ENCODE assay signal across 18 cellular contexts in genomic region chr16:3536851-3537250, GRCh38. TPM values are rescaled to one million over a fixed set of nuclear protein-coding genes. Genes with fewer than 3 reads are reported as not detected.
DNase-seq lines count a peak whose midpoint lies in the region; ATAC-seq and TF ChIP-seq lines count a peak whose summit lies in the region.
"Had no signal": no experiment of that assay in that cellular context is flagged by ENCODE, and none has a peak within 500 bp of the region (broad histone marks: within the 10 kb centered on the region; RNA-seq: fewer than 3 reads in every experiment).

No MANE protein-coding gene starts in this region.

- peak overlapping the region in 2 of 3 experiments; percentile 10 to 32 for H3K4me3 Mint-ChIP-seq in nephron
- H3K4me3 Mint-ChIP-seq: activated T-helper 1 cell treated with anti-CD3 and anti-CD28 coated beads, Interleukin-12 subunit alpha, Interleukin-12 subunit beta, Interleukin-2, Interleukin-4 antibody, amounts not matched to agents 30 ng/mL and 10 ng/mL and 1 ng/mL, durations not matched to agents 14 hours and 24 hours and 36 hours; mesothelial cell of epicardium; T-helper 1 cell treated with Interleukin-12 subunit alpha and Interleukin-12 subunit beta and Interleukin-4 antibody, amounts not matched to agents 30 μg/mL and 1 μg/mL, for 36 hours had no signal

- in situ Hi-C loops in Panc1 (cut with HindIII; ENCODE audit: low pct_unique_long_range_greater_than_20kb, low sequenced_read_pairs): no loop called here

- peaks cover 41% of the 10 kb centered on the region for H3K4me1 Mint-ChIP-seq in nephron
- H3K4me1 Mint-ChIP-seq: mesothelial cell of epicardium had no signal

- H3K27ac ChIP-seq in Panc1 (ENCODE audit: low read length): no peak overlapping the region
- H3K27ac ChIP-seq: BLaER1 treated with 17β-estradiol and CSF1 and Interleukin-3, amounts not matched to agents 10 nM and 100 nM; dorsolateral prefrontal cortex; prostate gland had no signal

- ATAC-seq in Panc1 (no peak), HG02642 (IDR thresholded peaks at IDR 0.05; ENCODE audit: poor library complexity, unreplicated experiment) (no peak), GM21381 (IDR thresholded peaks at IDR 0.05; ENCODE audit: unreplicated experiment) (no peak)

- H3K9me3 ChIP-seq in Panc1 (ENCODE audit: control insufficient read depth, insufficient read depth, low read depth, low read length): no peaks in the 10 kb centered on the region
- H3K9me3 ChIP-seq: BLaER1 treated with 17β-estradiol and CSF1 and Interleukin-3, amounts not matched to agents 10 nM and 100 nM; prostate gland had no signal

- DNase-seq in Ammon's horn (ENCODE audit: low spot score): peak; percentile 38
- no peak for DNase-seq in Panc1 (ENCODE audit: low read depth, low spot score)
- peak; percentile 67 for DNase-seq in fibroblast of villous mesenchyme (ENCODE audit: low read depth)
- DNase-seq in GM10248 (ENCODE audit: extremely low spot score): no peak
- DNase-seq in H7: no peak
- DNase-seq: activated CD4-positive, alpha-beta T cell treated with anti-CD3 and anti-CD28 coated beads, Interleukin-2, amount 50 U/mL, for 1 hour; DND-41; dorsolateral prefrontal cortex; NCI-H2081 had no signal

- no peaks in the 10 kb centered on the region for H3K9me3 Mint-ChIP-seq in nephron
- H3K9me3 Mint-ChIP-seq: activated T-helper 1 cell treated with anti-CD3 and anti-CD28 coated beads, Interleukin-12 subunit alpha, Interleukin-12 subunit beta, Interleukin-2, Interleukin-4 antibody, amounts not matched to agents 30 ng/mL and 10 ng/mL and 1 ng/mL, durations not matched to agents 14 hours and 24 hours and 36 hours; mesothelial cell of epicardium; T-helper 1 cell treated with Interleukin-12 subunit alpha and Interleukin-12 subunit beta and Interleukin-4 antibody, amounts not matched to agents 30 μg/mL and 1 μg/mL, for 36 hours had no signal

- peak overlapping the region; percentile 36 to 82 (median 82) for H3K27ac Mint-ChIP-seq in nephron
- H3K27ac Mint-ChIP-seq: activated T-helper 1 cell treated with anti-CD3 and anti-CD28 coated beads, Interleukin-12 subunit alpha, Interleukin-12 subunit beta, Interleukin-2, Interleukin-4 antibody, amounts not matched to agents 30 ng/mL and 10 ng/mL and 1 ng/mL, durations not matched to agents 14 hours and 24 hours and 36 hours; mesothelial cell of epicardium; T-helper 1 cell treated with Interleukin-12 subunit alpha and Interleukin-12 subunit beta and Interleukin-4 antibody, amounts not matched to agents 30 μg/mL and 1 μg/mL, for 36 hours had no signal

- no peak for TF ChIP-seq CTCF in Panc1 (IDR thresholded peaks at IDR 0.05)
- TF ChIP-seq CTCF in fibroblast of villous mesenchyme (IDR thresholded peaks at IDR 0.05; ENCODE audit: insufficient read depth, low read depth, low read length): no peak
- TF ChIP-seq CTCF in nephron (IDR thresholded peaks at IDR 0.05; ENCODE audit: unreplicated experiment in 3 of 3): no peak
- no peak for TF ChIP-seq CTCF in GM10248 (IDR thresholded peaks at IDR 0.05; ENCODE audit: control extremely low read depth, extremely low read depth, low read depth, missing control alignments)

- H3K36me3 Mint-ChIP-seq in nephron (ENCODE audit: low read depth): peaks cover 57% of the 10 kb centered on the region

- H3K4me1 ChIP-seq in Panc1 (ENCODE audit: control insufficient read depth, insufficient read depth, low read length): no peaks in the 10 kb centered on the region
- H3K4me1 ChIP-seq: prostate gland had no signal

- CTCF ChIA-PET in Panc1 (lab: Charles Lee): no interaction called here
- CTCF ChIA-PET in GM10248 (lab: Yijun Ruan, JAX): interaction anchor here (0.7 to 0.9 kb wide), 2 partner anchors 10 to 12 kb away, joined by 4 read pairs; no protein-coding TSS in a partner anchor

- no peaks in the 10 kb centered on the region for H3K27me3 ChIP-seq in Panc1 (ENCODE audit: control insufficient read depth, insufficient read depth, low read length)
- H3K27me3 ChIP-seq in H7 (ENCODE audit: control insufficient read depth, insufficient read depth, low read length): no peaks in the 10 kb centered on the region
- H3K27me3 ChIP-seq: BLaER1 treated with 17β-estradiol and CSF1 and Interleukin-3, amounts not matched to agents 10 nM and 100 nM; dorsolateral prefrontal cortex had no signal

- H3K27me3 Mint-ChIP-seq in nephron (ENCODE audit: low read depth): no peaks in the 10 kb centered on the region

- intact Hi-C loops in Panc1 (cut with micrococcal nuclease; ENCODE audit: unreplicated experiment): no loop called here

- H3K36me3 ChIP-seq in Panc1 (ENCODE audit: control insufficient read depth, insufficient read depth, low read length) (peaks cover 3% of the 10 kb centered on the region), H7 (replicated peaks; ENCODE audit: control insufficient read depth, insufficient read depth, low read length) (peaks cover 1% of the 10 kb centered on the region; the same call in 1 of the 2 replicates)
- H3K36me3 ChIP-seq: prostate gland had no signal

- no peak overlapping the region for H3K4me3 ChIP-seq in Panc1 (ENCODE audit: low read depth in 2 of 2, low read length in 2 of 2)
- H3K4me3 ChIP-seq in fibroblast of villous mesenchyme (ENCODE audit: low read depth, low read length): no peak overlapping the region
- no peak overlapping the region for H3K4me3 ChIP-seq in H7 (ENCODE audit: insufficient read depth, low read depth, low read length)
- H3K4me3 ChIP-seq: BLaER1 treated with 17β-estradiol and CSF1 and Interleukin-3, amounts not matched to agents 10 nM and 100 nM; dorsolateral prefrontal cortex; prostate gland had no signal

- TSS peak; percentile 63 for BruUV-seq in Panc1 (replicated peaks; lab: Mats Ljungman, UMichigan)

- POLR2A ChIA-PET in Panc1 (lab: Charles Lee) (no interaction called here), GM10248 (lab: Yijun Ruan, JAX) (no interaction called here)

RNA-seq across cellular contexts. Expression of gene CLUAP1, which starts 36.0 kb away (rescaled TPM):
- 14.5 TPM for total RNA-seq in Panc1 (2021; ENCODE audit: unreplicated experiment)
- 18.5 TPM for polyA plus RNA-seq in Panc1 (2012; ENCODE audit: insufficient read length)
- total RNA-seq in fibroblast of villous mesenchyme: 14.5 and 22.0 TPM in 2 replicates
- 8.5 and 11.9 TPM in 2 replicates for total RNA-seq in H7 (2014; rRNA removed; shearing (Covaris generic))

RNA-seq across cellular contexts. Expression of gene NLRC3, which starts 40.4 kb away (rescaled TPM):
- total RNA-seq in Panc1 (2021; ENCODE audit: unreplicated experiment) (0.26 TPM), fibroblast of villous mesenchyme (not detected in 2 replicates)
- polyA plus RNA-seq in Panc1 (2012; ENCODE audit: insufficient read length): 0.10 TPM
- total RNA-seq in H7 (2014; rRNA removed; shearing (Covaris generic)): 0.03 and 0.11 TPM in 2 replicates
- total RNA-seq: HT-29 had no signal

RNA-seq across cellular contexts. Expression of gene C16orf90, which starts 41.6 kb away (rescaled TPM):
- not detected for total RNA-seq in Panc1 (2021; ENCODE audit: unreplicated experiment)
- not detected for polyA plus RNA-seq in Panc1 (2012; ENCODE audit: insufficient read length)
- total RNA-seq in fibroblast of villous mesenchyme: not detected in 2 replicates
- not detected in 2 replicates for total RNA-seq in H7 (2014; rRNA removed; shearing (Covaris generic))
- total RNA-seq: activated T-helper 1 cell treated with anti-CD3 and anti-CD28 coated beads, Interleukin-12 subunit alpha, Interleukin-12 subunit beta, Interleukin-2, Interleukin-4 antibody, amounts not matched to agents 30 ng/mL and 10 ng/mL and 1 ng/mL, durations not matched to agents 14 hours and 24 hours and 36 hours; HT-29; mesothelial cell of epicardium had no signal

Comparison
In these comparisons a context has a peak if more than half of its experiments do, and no peak if none do; other contexts are left out.
1. DNase-seq: peak in Ammon's horn (single experiment) and fibroblast of villous mesenchyme (single experiment); none in Panc1 (single experiment), GM10248 (single experiment) and H7 (single experiment).